ENCODE assay signal across 8 cellular contexts in the genomic region with DNA sequence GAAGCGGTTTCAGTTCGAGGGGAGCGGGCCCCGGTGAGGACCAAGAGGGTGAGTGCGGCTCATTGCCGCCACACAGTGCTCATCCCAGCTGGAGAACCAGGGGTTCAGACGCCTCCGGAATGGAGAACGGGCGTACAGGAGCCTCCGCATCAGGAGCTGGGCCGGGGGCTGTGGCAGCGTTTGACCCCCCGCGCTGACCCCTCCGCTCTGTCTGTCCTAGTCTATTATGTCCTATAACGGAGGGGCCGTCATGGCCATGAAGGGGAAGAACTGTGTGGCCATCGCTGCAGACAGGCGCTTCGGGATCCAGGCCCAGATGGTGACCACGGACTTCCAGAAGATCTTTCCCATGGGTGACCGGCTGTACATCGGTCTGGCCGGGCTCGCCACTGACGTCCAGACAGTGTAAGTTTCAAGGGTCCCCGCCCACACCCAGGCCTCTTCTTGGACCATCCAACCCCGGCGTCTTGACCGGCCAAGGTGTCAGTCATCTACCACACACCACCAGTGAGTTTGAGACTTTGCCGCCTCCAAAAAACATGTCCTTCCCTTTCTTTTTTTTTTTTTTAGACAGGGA. TPM values are rescaled to one million over a fixed set of nuclear protein-coding genes. Genes with fewer than 3 reads are reported as not detected.
A peak's percentile ranks its signal among the peaks of the same experiment; 100 is the strongest.
DNase-seq lines count a peak whose midpoint lies in the region; ATAC-seq and TF ChIP-seq lines count a peak whose summit lies in the region.

No MANE protein-coding gene starts in this region.

- H2AFZ ChIP-seq in mammary epithelial cell (ENCODE audit: low read depth, low read length) = peak overlapping the region; percentile 96

- intact Hi-C loops in mammary epithelial cell (cut with micrococcal nuclease) = loop anchor here (1.0 to 5.0 kb wide), 4 partner anchors 44 to 401 kb away; partner anchors contain the start of gene PIP4K2B

- peaks cover 42% of the 10 kb centered on the region for H3K79me2 ChIP-seq in mammary epithelial cell (ENCODE audit: insufficient read depth, low read length)

- TF ChIP-seq CTCF in mammary epithelial cell (conservative IDR thresholded peaks at IDR 0.05 in 1 of 2, IDR thresholded peaks at IDR 0.05 in 1 of 2; ENCODE audit: extremely low read depth in 1 of 2, insufficient read depth in 1 of 2, low read depth in 1 of 2, low read length in 2 of 2) = no peak

- H3K4me2 ChIP-seq in mammary epithelial cell (ENCODE audit: insufficient read depth, low read depth, low read length) = peak overlapping the region; percentile 87

- peak overlapping the region; percentile 94 for H3K9ac ChIP-seq in mammary epithelial cell (ENCODE audit: insufficient read depth, low read length)
- H3K9ac ChIP-seq in mucosa of rectum (ENCODE audit: low read depth in 1 of 2, low read length in 2 of 2) = peak overlapping the region; percentile 97 to 98

- TSS peak; percentile 52 for BruUV-seq in mammary epithelial cell (replicated peaks; lab: Mats Ljungman, UMichigan)

- CTCF ChIA-PET in mammary epithelial cell (lab: Charles Lee; ENCODE audit: low non-redundant PET) = no interaction called here

- H3K4me3 ChIP-seq in mammary epithelial cell (replicated peaks in 1 of 3; ENCODE audit: insufficient read depth in 1 of 3, low read depth in 2 of 3, low read length in 3 of 3) = peak overlapping the region; percentile 81 to 96 (median 94)
- peak overlapping the region; percentile 99 to 100 for H3K4me3 ChIP-seq in mucosa of rectum (ENCODE audit: low read length in 2 of 2)

- in situ Hi-C loops in mammary epithelial cell (cut with MboI; ENCODE audit: low sequenced_read_pairs in 2 of 2) = no loop called here

- WGBS in mammary epithelial cell (ENCODE audit: low coverage, missing lambda C conversion rate) = 10% methylated on average over 18 of the region's 32 CpGs

- H3K36me3 ChIP-seq in mammary epithelial cell (ENCODE audit: insufficient read depth, low read length) (peaks cover 3% of the 10 kb centered on the region), mucosa of rectum (ENCODE audit: control insufficient read depth in 2 of 2, insufficient read depth in 2 of 2, low read length in 2 of 2) (peaks cover 13 to 20% of the 10 kb centered on the region in 2 donors)

- peak; percentile 19 for ATAC-seq in GM18502 (IDR thresholded peaks at IDR 0.05; ENCODE audit: poor library complexity, unreplicated experiment)
- peak; percentile 13 for ATAC-seq in HG03354 (IDR thresholded peaks at IDR 0.05; ENCODE audit: poor library complexity, severe bottlenecking, unreplicated experiment)

- dilution Hi-C loops in mammary epithelial cell (cut with HindIII; ENCODE audit: low sequenced_read_pairs) = loop anchor here (5.0 kb wide), 2 partner anchors 44 to 69 kb away; partner anchors contain the start of gene PIP4K2B

- peak overlapping the region; percentile 78 for H3K27ac ChIP-seq in mammary epithelial cell (ENCODE audit: insufficient read depth, low read depth, low read length)
- H3K27ac ChIP-seq in mucosa of rectum (ENCODE audit: low read depth in 2 of 2, low read length in 2 of 2) = peak overlapping the region; percentile 81 to 88

- no peak for DNase-seq in mammary epithelial cell
- no peak for DNase-seq in GM19238 (ENCODE audit: insufficient read length, low spot score)
- no peak for DNase-seq in NCI-H1105 treated with DMSO at 0.1 percent for 48 hours (lab: John Stamatoyannopoulos, UW)
- no peak for DNase-seq in ecto neural progenitor cell (ENCODE audit: low spot score)
- DNase-seq in NOMO-1 (lab: John Stamatoyannopoulos, UW; ENCODE audit: unreplicated experiment in 2 of 2) = no peak

- H3K27me3 ChIP-seq in mammary epithelial cell (ENCODE audit: insufficient read depth, low read length) (no peaks in the 10 kb centered on the region), mucosa of rectum (ENCODE audit: control insufficient read depth in 2 of 2, insufficient read depth in 2 of 2, low read length in 2 of 2) (no peaks in the 10 kb centered on the region)

- H3K4me1 ChIP-seq in mammary epithelial cell (ENCODE audit: insufficient read depth, low read length) (peaks cover 33% of the 10 kb centered on the region), mucosa of rectum (ENCODE audit: control insufficient read depth in 2 of 2, insufficient read depth in 2 of 2, low read length in 2 of 2) (peaks cover 40 to 43% of the 10 kb centered on the region in 2 donors)

- H4K20me1 ChIP-seq in mammary epithelial cell (ENCODE audit: insufficient read depth, low read length) = no peaks in the 10 kb centered on the region

- H3K9me3 ChIP-seq in mammary epithelial cell (replicated peaks; ENCODE audit: insufficient read depth, low read length) (no peaks in the 10 kb centered on the region), mucosa of rectum (ENCODE audit: control insufficient read depth in 2 of 2, low read length in 2 of 2) (no peaks in the 10 kb centered on the region)

RNA-seq across cellular contexts. Expression of gene PSMB3, which starts 0.5 kb away (rescaled TPM):
- total RNA-seq in mammary epithelial cell = 100 to 1,000 TPM; 150 to 218 TPM
- 426 TPM for polyA plus RNA-seq in mammary epithelial cell
- polyA minus RNA-seq in mammary epithelial cell = 235 TPM

RNA-seq across cellular contexts. Expression of gene PCGF2, which starts 4.9 kb away (rescaled TPM):
- total RNA-seq in mammary epithelial cell = 10 to 100 TPM in 1 of 2 donors, 1 to 10 TPM in 1; 3.0 to 36.4 TPM
- 6.4 TPM for polyA plus RNA-seq in mammary epithelial cell
- 14.0 TPM for polyA minus RNA-seq in mammary epithelial cell

RNA-seq across cellular contexts. Expression of gene CISD3, which starts 22.9 kb away (rescaled TPM):
- 10 to 100 TPM in 1 of 2 donors, 1 to 10 TPM in 1; 3.3 to 30.4 TPM for total RNA-seq in mammary epithelial cell
- polyA plus RNA-seq in mammary epithelial cell = 16.2 TPM
- 12.8 TPM for polyA minus RNA-seq in mammary epithelial cell

RNA-seq across cellular contexts. Expression of gene PIP4K2B, which starts 46.3 kb away (rescaled TPM):
- total RNA-seq in mammary epithelial cell = 10 to 100 TPM; 34.6 to 55.7 TPM
- 26.7 TPM for polyA plus RNA-seq in mammary epithelial cell
- 65.1 TPM for polyA minus RNA-seq in mammary epithelial cell

RNA-seq across cellular contexts. Expression of gene MLLT6, which starts 47.9 kb away (rescaled TPM):
- 10 to 100 TPM; 30.3 to 51.0 TPM for total RNA-seq in mammary epithelial cell
- 21.9 TPM for polyA plus RNA-seq in mammary epithelial cell
- polyA minus RNA-seq in mammary epithelial cell = 34.6 TPM
